22 cellular contexts compared by ENCODE assay signal in genomic region chr6:42968126-42968701, GRCh38. TPM values are rescaled to one million over a fixed set of nuclear protein-coding genes. Genes with fewer than 3 reads are reported as not detected.
DNase-seq lines count a peak whose midpoint lies in the region; ATAC-seq and TF ChIP-seq lines count a peak whose summit lies in the region.
"Had no signal": no experiment of that assay in that cellular context is flagged by ENCODE, and none has a peak within 500 bp of the region (broad histone marks: within the 10 kb centered on the region; RNA-seq: fewer than 3 reads in every experiment).

No MANE protein-coding gene starts in this region.

- no CpG with 5 or more reads among the region's 12 CpGs for WGBS in neuronal stem cell (ENCODE audit: extremely low coverage in 2 of 2, insufficient read length in 2 of 2, insufficient replicate concordance in 1 of 2), 2 donors
- WGBS in mesendoderm (ENCODE audit: extremely low coverage, insufficient coverage, low lambda C conversion rate) = no CpG with 5 or more reads among the region's 12 CpGs

- POLR2A ChIA-PET in activated CD8-positive, alpha-beta T cell treated with anti-CD3 and anti-CD28 coated beads, Interleukin-2, amount 10 ng/mL, durations not matched to agents 7 days and 5 days (lab: Charles Lee) = interaction anchor here (0.6 kb wide), 1 partner anchor 370 kb away, joined by 3 read pairs; no protein-coding TSS in a partner anchor
- POLR2A ChIA-PET in activated CD8-positive, alpha-beta T cell treated with anti-CD3 and anti-CD28 coated beads for 36 hours (lab: Charles Lee) = interaction anchor here (1.0 to 4.5 kb wide), 2 partner anchors 8 to 11 kb away, joined by 3 to 21 read pairs; partner anchors contain the start of genes GNMT and PEX6

- no peaks in the 10 kb centered on the region for H3K79me2 ChIP-seq in mesendoderm (ENCODE audit: control insufficient read depth, insufficient read depth, low read length)

- H3K79me1 ChIP-seq in neuronal stem cell (ENCODE audit: low read depth, low read length) = no peaks in the 10 kb centered on the region
- H3K79me1 ChIP-seq in mesendoderm (ENCODE audit: low read length) = no peaks in the 10 kb centered on the region

- no peak for DNase-seq in activated CD8-positive, alpha-beta T cell treated with anti-CD3 and anti-CD28 coated beads, Interleukin-2, amount 10 ng/mL, durations not matched to agents 7 days and 5 days
- DNase-seq in activated CD8-positive, alpha-beta T cell treated with anti-CD3 and anti-CD28 coated beads for 36 hours = no peak
- DNase-seq in WERI-Rb-1 (no peak), neuronal stem cell (ENCODE audit: low spot score) (no peak), mesendoderm (no peak), sciatic nerve (ENCODE audit: low spot score) (no peak)
- DNase-seq: AML-193; BE2C; CD4-positive, alpha-beta T cell; CD8-positive, alpha-beta memory T cell; DMS 273 treated with DMSO at 0.1 percent for 48 hours; DMS79; EL; GDM1; H9; HFFc6 had no signal

- H4K91ac ChIP-seq in neuronal stem cell (ENCODE audit: low read depth, low read length, poor library complexity) = no peak overlapping the region

- H3K23ac ChIP-seq in neuronal stem cell (ENCODE audit: low read depth, low read length, poor library complexity) (peak overlapping the region; percentile 49), mesendoderm (ENCODE audit: low read length) (no peak overlapping the region)

- H3K14ac ChIP-seq in neuronal stem cell (ENCODE audit: low read length) = no peak overlapping the region

- H3K27ac Mint-ChIP-seq in activated CD8-positive, alpha-beta T cell treated with anti-CD3 and anti-CD28 coated beads, Interleukin-2, amount 10 ng/mL, durations not matched to agents 7 days and 5 days = peak overlapping the region; percentile 30
- no peak overlapping the region for H3K27ac Mint-ChIP-seq in activated CD8-positive, alpha-beta T cell treated with anti-CD3 and anti-CD28 coated beads for 36 hours
- H3K27ac Mint-ChIP-seq: CD4-positive, alpha-beta T cell; CD8-positive, alpha-beta memory T cell; GM23338; HFFc6 had no signal

- H4K8ac ChIP-seq in neuronal stem cell (ENCODE audit: low read depth, low read length) (peak overlapping the region; percentile 6), mesendoderm (ENCODE audit: low read depth, low read length) (no peak overlapping the region)

- H3K4me2 ChIP-seq in neuronal stem cell (ENCODE audit: insufficient read depth, low read length, poor library complexity, severe bottlenecking) = no peak overlapping the region
- no peak overlapping the region for H3K4me2 ChIP-seq in mesendoderm (ENCODE audit: low read length)
- H3K4me2 ChIP-seq: GM23338 had no signal

- H3K27me3 Mint-ChIP-seq in activated CD8-positive, alpha-beta T cell treated with anti-CD3 and anti-CD28 coated beads, Interleukin-2, amount 10 ng/mL, durations not matched to agents 7 days and 5 days (ENCODE audit: low read depth) = no peaks in the 10 kb centered on the region
- no peaks in the 10 kb centered on the region for H3K27me3 Mint-ChIP-seq in activated CD8-positive, alpha-beta T cell treated with anti-CD3 and anti-CD28 coated beads for 36 hours
- H3K27me3 Mint-ChIP-seq: CD4-positive, alpha-beta T cell; CD8-positive, alpha-beta memory T cell had no signal

- H3K4me3 ChIP-seq in WERI-Rb-1 (ENCODE audit: low read depth, low read length) = no peak overlapping the region
- H3K4me3 ChIP-seq in neuronal stem cell (ENCODE audit: low read length in 2 of 2) = no peak overlapping the region
- H3K4me3 ChIP-seq in mesendoderm (ENCODE audit: low read length) = no peak overlapping the region
- H3K4me3 ChIP-seq: BLaER1 treated with 17β-estradiol and CSF1 and Interleukin-3, amounts not matched to agents 10 nM and 100 nM; GM12878; GM23338 had no signal

- no peak overlapping the region for H2BK12ac ChIP-seq in neuronal stem cell (ENCODE audit: low read length)

- H3K36me3 ChIP-seq in WERI-Rb-1 (peaks cover 35% of the 10 kb centered on the region), neuronal stem cell (replicated peaks in 1 of 2; ENCODE audit: control insufficient read depth in 2 of 2, insufficient read depth in 2 of 2, low read length in 2 of 2) (peaks cover 8 to 40% of the 10 kb centered on the region in 2 donors), mesendoderm (ENCODE audit: control insufficient read depth, insufficient read depth, low read length) (no peaks in the 10 kb centered on the region)

- H2BK15ac ChIP-seq in neuronal stem cell (ENCODE audit: low read length) (no peak overlapping the region), mesendoderm (replicated peaks; ENCODE audit: low read depth) (no peak overlapping the region)

- H2BK120ac ChIP-seq in neuronal stem cell (ENCODE audit: low read depth, low read length) = no peak overlapping the region
- H2BK120ac ChIP-seq in mesendoderm (ENCODE audit: low read depth, low read length) = no peak overlapping the region

- intact Hi-C loops in activated CD8-positive, alpha-beta T cell treated with anti-CD3 and anti-CD28 coated beads for 36 hours (cut with micrococcal nuclease) = no loop called here
- intact Hi-C loops in sciatic nerve (cut with DNase I) = no loop called here

- H3K18ac ChIP-seq in neuronal stem cell (ENCODE audit: low read length) (no peak overlapping the region), mesendoderm (ENCODE audit: low read length) (no peak overlapping the region)

- H3K4ac ChIP-seq in neuronal stem cell (ENCODE audit: low read length) = no peak overlapping the region
- H3K4ac ChIP-seq in mesendoderm (ENCODE audit: low read depth, low read length) = no peak overlapping the region

- H3K36me3 Mint-ChIP-seq in activated CD8-positive, alpha-beta T cell treated with anti-CD3 and anti-CD28 coated beads, Interleukin-2, amount 10 ng/mL, durations not matched to agents 7 days and 5 days (ENCODE audit: low read depth) = peaks cover 3% of the 10 kb centered on the region
- H3K36me3 Mint-ChIP-seq in activated CD8-positive, alpha-beta T cell treated with anti-CD3 and anti-CD28 coated beads for 36 hours (ENCODE audit: low read depth) = peaks cover 2% of the 10 kb centered on the region

- peak overlapping the region; percentile 72 for H3K27ac ChIP-seq in WERI-Rb-1
- no peak overlapping the region for H3K27ac ChIP-seq in neuronal stem cell (replicated peaks; ENCODE audit: low read length)
- H3K27ac ChIP-seq in mesendoderm (ENCODE audit: low read depth, low read length) = no peak overlapping the region
- H3K27ac ChIP-seq: BLaER1 treated with 17β-estradiol and CSF1 and Interleukin-3, amounts not matched to agents 10 nM and 100 nM had no signal

- no peak overlapping the region for H4K5ac ChIP-seq in mesendoderm (ENCODE audit: low read length)

- no peak overlapping the region for H2AFZ ChIP-seq in neuronal stem cell (ENCODE audit: low read length)
- H2AFZ ChIP-seq: GM23338 had no signal

- H3K9me3 ChIP-seq in WERI-Rb-1 (ENCODE audit: severe bottlenecking) (no peaks in the 10 kb centered on the region), neuronal stem cell (replicated peaks in 1 of 2; ENCODE audit: control insufficient read depth in 2 of 2, insufficient read depth in 1 of 2, low read depth in 1 of 2, low read length in 2 of 2) (no peaks in the 10 kb centered on the region)
- H3K9me3 ChIP-seq: BE2C; BLaER1 treated with 17β-estradiol and CSF1 and Interleukin-3, amounts not matched to agents 10 nM and 100 nM had no signal

- CTCF ChIA-PET in activated CD8-positive, alpha-beta T cell treated with anti-CD3 and anti-CD28 coated beads, Interleukin-2, amount 10 ng/mL, durations not matched to agents 7 days and 5 days (lab: Charles Lee) = no interaction called here
- CTCF ChIA-PET in activated CD8-positive, alpha-beta T cell treated with anti-CD3 and anti-CD28 coated beads for 36 hours (lab: Charles Lee) = no interaction called here

- H3K9me3 Mint-ChIP-seq in activated CD8-positive, alpha-beta T cell treated with anti-CD3 and anti-CD28 coated beads, Interleukin-2, amount 10 ng/mL, durations not matched to agents 7 days and 5 days (ENCODE audit: insufficient read depth) = no peaks in the 10 kb centered on the region
- H3K9me3 Mint-ChIP-seq in activated CD8-positive, alpha-beta T cell treated with anti-CD3 and anti-CD28 coated beads for 36 hours = no peaks in the 10 kb centered on the region
- H3K9me3 Mint-ChIP-seq: CD4-positive, alpha-beta T cell; CD8-positive, alpha-beta memory T cell; GM23338; H9; HFFc6 had no signal

- no peak overlapping the region for H2AK5ac ChIP-seq in neuronal stem cell (ENCODE audit: low read depth, low read length)
- no peak overlapping the region for H2AK5ac ChIP-seq in mesendoderm (ENCODE audit: low read length)

- H3K4me1 ChIP-seq in neuronal stem cell (ENCODE audit: control insufficient read depth in 2 of 2, insufficient read depth in 1 of 2, low read depth in 1 of 2, low read length in 2 of 2) (peaks cover 0 to 3% of the 10 kb centered on the region in 2 donors), mesendoderm (ENCODE audit: control insufficient read depth, low read depth, low read length) (peaks cover 2% of the 10 kb centered on the region)
- H3K4me1 ChIP-seq: BE2C had no signal

- H3K27me3 ChIP-seq in WERI-Rb-1 (ENCODE audit: insufficient read depth, low read depth, severe bottlenecking) = no peaks in the 10 kb centered on the region
- no peaks in the 10 kb centered on the region for H3K27me3 ChIP-seq in neuronal stem cell (ENCODE audit: control insufficient read depth in 3 of 3, insufficient read depth in 3 of 3, low read depth in 1 of 3, low read length in 3 of 3)
- no peaks in the 10 kb centered on the region for H3K27me3 ChIP-seq in mesendoderm (ENCODE audit: insufficient read depth, low read length, poor library complexity)
- H3K27me3 ChIP-seq: BE2C; BLaER1 treated with 17β-estradiol and CSF1 and Interleukin-3, amounts not matched to agents 10 nM and 100 nM had no signal

- H3K4me1 Mint-ChIP-seq in activated CD8-positive, alpha-beta T cell treated with anti-CD3 and anti-CD28 coated beads, Interleukin-2, amount 10 ng/mL, durations not matched to agents 7 days and 5 days (ENCODE audit: low read depth) = peaks cover 7% of the 10 kb centered on the region
- peaks cover 12% of the 10 kb centered on the region for H3K4me1 Mint-ChIP-seq in activated CD8-positive, alpha-beta T cell treated with anti-CD3 and anti-CD28 coated beads for 36 hours (ENCODE audit: low read depth)
- H3K4me1 Mint-ChIP-seq: CD8-positive, alpha-beta memory T cell had no signal

- no peak overlapping the region for H2BK5ac ChIP-seq in neuronal stem cell (ENCODE audit: low read length)
- H2BK5ac ChIP-seq in mesendoderm (ENCODE audit: low read length) = no peak overlapping the region

- H3K4me3 Mint-ChIP-seq in activated CD8-positive, alpha-beta T cell treated with anti-CD3 and anti-CD28 coated beads, Interleukin-2, amount 10 ng/mL, durations not matched to agents 7 days and 5 days = no peak overlapping the region
- H3K4me3 Mint-ChIP-seq in activated CD8-positive, alpha-beta T cell treated with anti-CD3 and anti-CD28 coated beads for 36 hours = no peak overlapping the region
- H3K4me3 Mint-ChIP-seq: CD4-positive, alpha-beta T cell; CD8-positive, alpha-beta memory T cell; GM23338; H9; HFFc6 had no signal

- H3K9ac ChIP-seq in neuronal stem cell (ENCODE audit: low read depth, low read length, poor library complexity) (no peak overlapping the region), mesendoderm (ENCODE audit: low read length) (no peak overlapping the region)

- no peak for ATAC-seq in activated CD8-positive, alpha-beta T cell treated with anti-CD3 and anti-CD28 coated beads, Interleukin-2, amount 10 ng/mL, durations not matched to agents 7 days and 5 days
- ATAC-seq in activated CD8-positive, alpha-beta T cell treated with anti-CD3 and anti-CD28 coated beads for 36 hours = no peak
- ATAC-seq in GM18867 (IDR thresholded peaks at IDR 0.05; ENCODE audit: unreplicated experiment) (no peak), sciatic nerve (no peak)
- ATAC-seq: GM12878, GM23338, HCT116 had no signal

- no peak overlapping the region for H3K56ac ChIP-seq in mesendoderm (ENCODE audit: low read length)

- TF ChIP-seq CTCF in activated CD8-positive, alpha-beta T cell treated with anti-CD3 and anti-CD28 coated beads for 36 hours (IDR thresholded peaks at IDR 0.05) = no peak
- TF ChIP-seq CTCF in WERI-Rb-1 (IDR thresholded peaks at IDR 0.05; ENCODE audit: low read depth, low read length) = no peak

RNA-seq across cellular contexts. Expression of gene GNMT, which starts 7.7 kb away (rescaled TPM):
- 1 to 10 TPM; 1.1 to 1.2 TPM for total RNA-seq in activated CD8-positive, alpha-beta T cell treated with anti-CD3 and anti-CD28 coated beads, Interleukin-2, amount 10 ng/mL, durations not matched to agents 7 days and 5 days
- total RNA-seq in activated CD8-positive, alpha-beta T cell treated with anti-CD3 and anti-CD28 coated beads for 36 hours = under 1 TPM; 0.25 to 0.38 TPM
- 0.52 TPM for polyA plus RNA-seq in neuronal stem cell (2013, experiment 1 of 2)
- polyA plus RNA-seq in neuronal stem cell (2013, experiment 2 of 2) = 0.55 TPM
- polyA plus RNA-seq in mesendoderm (2013, experiment 1 of 2) = 0.21 TPM
- polyA plus RNA-seq in mesendoderm (2013, experiment 2 of 2) = 0.28 TPM
- 1.8 TPM for total RNA-seq in sciatic nerve
- total RNA-seq: GM23338, H4 had no signal
- polyA plus RNA-seq: CD8-positive, alpha-beta memory T cell had no signal

RNA-seq across cellular contexts. Expression of gene PEX6, which starts 10.8 kb away (rescaled TPM):
- 10 to 100 TPM; 11.1 to 12.0 TPM for total RNA-seq in activated CD8-positive, alpha-beta T cell treated with anti-CD3 and anti-CD28 coated beads, Interleukin-2, amount 10 ng/mL, durations not matched to agents 7 days and 5 days
- total RNA-seq in activated CD8-positive, alpha-beta T cell treated with anti-CD3 and anti-CD28 coated beads for 36 hours = 1 to 10 TPM; 7.3 to 9.0 TPM
- 7.3 TPM for polyA plus RNA-seq in neuronal stem cell (2013, experiment 1 of 2)
- polyA plus RNA-seq in neuronal stem cell (2013, experiment 2 of 2) = 7.4 TPM
- 3.7 TPM for polyA plus RNA-seq in mesendoderm (2013, experiment 1 of 2)
- polyA plus RNA-seq in mesendoderm (2013, experiment 2 of 2) = 3.7 TPM
- total RNA-seq in sciatic nerve = 20.4 TPM

RNA-seq across cellular contexts. Expression of gene PPP2R5D, which starts 16.2 kb away (rescaled TPM):
- 10 to 100 TPM; 63.1 to 66.5 TPM for total RNA-seq in activated CD8-positive, alpha-beta T cell treated with anti-CD3 and anti-CD28 coated beads, Interleukin-2, amount 10 ng/mL, durations not matched to agents 7 days and 5 days
- 10 to 100 TPM; 41.6 to 47.5 TPM for total RNA-seq in activated CD8-positive, alpha-beta T cell treated with anti-CD3 and anti-CD28 coated beads for 36 hours
- 58.1 TPM for polyA plus RNA-seq in neuronal stem cell (2013, experiment 1 of 2)
- 56.9 TPM for polyA plus RNA-seq in neuronal stem cell (2013, experiment 2 of 2)
- polyA plus RNA-seq in mesendoderm (2013, experiment 1 of 2) = 41.3 TPM
- 41.6 TPM for polyA plus RNA-seq in mesendoderm (2013, experiment 2 of 2)
- total RNA-seq in sciatic nerve = 31.1 TPM

RNA-seq across cellular contexts. Expression of gene CNPY3, which starts 38.9 kb away (rescaled TPM):
- total RNA-seq in activated CD8-positive, alpha-beta T cell treated with anti-CD3 and anti-CD28 coated beads, Interleukin-2, amount 10 ng/mL, durations not matched to agents 7 days and 5 days = 10 to 100 TPM; 86.0 to 87.6 TPM
- total RNA-seq in activated CD8-positive, alpha-beta T cell treated with anti-CD3 and anti-CD28 coated beads for 36 hours = 10 to 100 TPM; 46.2 to 46.8 TPM
- 39.7 TPM for polyA plus RNA-seq in neuronal stem cell (2013, experiment 1 of 2)
- 39.2 TPM for polyA plus RNA-seq in neuronal stem cell (2013, experiment 2 of 2)
- 42.5 TPM for polyA plus RNA-seq in mesendoderm (2013, experiment 1 of 2)
- 40.8 TPM for polyA plus RNA-seq in mesendoderm (2013, experiment 2 of 2)
- total RNA-seq in sciatic nerve = 44.9 TPM

RNA-seq across cellular contexts. Expression of gene MEA1, which starts 45.5 kb away (rescaled TPM):
- total RNA-seq in activated CD8-positive, alpha-beta T cell treated with anti-CD3 and anti-CD28 coated beads, Interleukin-2, amount 10 ng/mL, durations not matched to agents 7 days and 5 days = 10 to 100 TPM; 77.1 to 84.1 TPM
- total RNA-seq in activated CD8-positive, alpha-beta T cell treated with anti-CD3 and anti-CD28 coated beads for 36 hours = 10 to 100 TPM; 84.8 to 92.3 TPM
- polyA plus RNA-seq in neuronal stem cell (2013, experiment 1 of 2) = 71.2 TPM
- polyA plus RNA-seq in neuronal stem cell (2013, experiment 2 of 2) = 69.3 TPM
- polyA plus RNA-seq in mesendoderm (2013, experiment 1 of 2) = 129 TPM
- polyA plus RNA-seq in mesendoderm (2013, experiment 2 of 2) = 135 TPM
- 46.0 TPM for total RNA-seq in sciatic nerve
